ENCODE assay signal across 19 cellular contexts in genomic region chr5:177399903-177400868, GRCh38. TPM values are rescaled to one million over a fixed set of nuclear protein-coding genes. Genes with fewer than 3 reads are reported as not detected.
DNase-seq lines count a peak whose midpoint lies in the region; ATAC-seq and TF ChIP-seq lines count a peak whose summit lies in the region.
"Had no signal": no experiment of that assay in that cellular context is flagged by ENCODE, and none has a peak within 500 bp of the region (broad histone marks: within the 10 kb centered on the region; RNA-seq: fewer than 3 reads in every experiment).

Gene PFN3, minus strand, starts transcription at chr5:177400661. Its CDS starts 85 bp downstream, at chr5:177400576.

- peak; percentile 13; the same call in 1 of the 2 replicates for TF ChIP-seq CTCF in HFFc6 (IDR thresholded peaks at IDR 0.05)

- H3K4me1 Mint-ChIP-seq in HFFc6 (ENCODE audit: low read depth), result peaks cover 9% of the 10 kb centered on the region

- no peak within 1 kb of the TSS for H2AK5ac ChIP-seq in mesendoderm (ENCODE audit: low read length)

- H3K79me2 ChIP-seq in mesendoderm (ENCODE audit: control insufficient read depth, insufficient read depth, low read length), result no peaks in the 10 kb centered on the region

- no peak within 1 kb of the TSS for H3K23ac ChIP-seq in mesendoderm (ENCODE audit: low read length)

- no peak within 1 kb of the TSS for H3K18ac ChIP-seq in mesendoderm (ENCODE audit: low read length)

- H3K4me2 ChIP-seq in mesendoderm (ENCODE audit: low read length), result no peak within 1 kb of the TSS

- H3K27ac Mint-ChIP-seq in HFFc6, result no peak within 1 kb of the TSS

- H3K36me3 ChIP-seq in ectodermal cell (ENCODE audit: control insufficient read depth, insufficient read depth, low read length), result no peaks in the 10 kb centered on the region
- H3K36me3 ChIP-seq in mesendoderm (ENCODE audit: control insufficient read depth, insufficient read depth, low read length), result no peaks in the 10 kb centered on the region
- H3K36me3 ChIP-seq: BE2C had no signal

- no peaks in the 10 kb centered on the region for H3K36me3 Mint-ChIP-seq in HFFc6 (ENCODE audit: low read depth)
- H3K36me3 Mint-ChIP-seq: naive B cell had no signal

- H3K9ac ChIP-seq in mesendoderm (ENCODE audit: low read length), result no peak within 1 kb of the TSS

- H4K5ac ChIP-seq in mesendoderm (ENCODE audit: low read length), result no peak within 1 kb of the TSS

- H3K4me3 ChIP-seq in ectodermal cell (ENCODE audit: insufficient read depth, low read depth, low read length) (peak within 1 kb of the TSS; percentile 10), mesendoderm (ENCODE audit: low read length) (no peak within 1 kb of the TSS)

- H2BK5ac ChIP-seq in mesendoderm (ENCODE audit: low read length), result no peak within 1 kb of the TSS

- no peak within 1 kb of the TSS for H3K4ac ChIP-seq in mesendoderm (ENCODE audit: low read depth, low read length)

- H3K9me3 Mint-ChIP-seq in HFFc6, result no peaks in the 10 kb centered on the region
- H3K9me3 Mint-ChIP-seq: naive B cell had no signal

- no peak within 1 kb of the TSS for H4K8ac ChIP-seq in mesendoderm (ENCODE audit: low read depth, low read length)

- no peak within 1 kb of the TSS for H2BK15ac ChIP-seq in mesendoderm (replicated peaks; ENCODE audit: low read depth)

- no peaks in the 10 kb centered on the region for H3K79me1 ChIP-seq in mesendoderm (ENCODE audit: low read length)

- peak within 1 kb of the TSS; percentile 7 for H3K56ac ChIP-seq in mesendoderm (ENCODE audit: low read length)

- H3K4me1 ChIP-seq in ectodermal cell (ENCODE audit: control insufficient read depth, insufficient read depth, low read length) (peaks cover 16% of the 10 kb centered on the region), mesendoderm (ENCODE audit: control insufficient read depth, low read depth, low read length) (no peaks in the 10 kb centered on the region)

- H3K4me3 Mint-ChIP-seq in HFFc6, result no peak within 1 kb of the TSS

- H3K27ac ChIP-seq in ectodermal cell (ENCODE audit: insufficient read depth, low read depth, low read length, poor library complexity, severe bottlenecking), result no peak within 1 kb of the TSS
- no peak within 1 kb of the TSS for H3K27ac ChIP-seq in mesendoderm (ENCODE audit: low read depth, low read length)

- H3K27me3 ChIP-seq in ectodermal cell (ENCODE audit: control insufficient read depth, insufficient read depth, low read length, poor library complexity, severe bottlenecking) (peaks cover 78% of the 10 kb centered on the region), mesendoderm (ENCODE audit: insufficient read depth, low read length, poor library complexity) (peaks cover 2% of the 10 kb centered on the region)
- H3K27me3 ChIP-seq: BE2C had no signal

- DNase-seq in AG20443 (ENCODE audit: low spot score), result peak; percentile 55
- no peak for DNase-seq in HFFc6
- DNase-seq in mesendoderm, result no peak
- DNase-seq in SKM-1 (lab: John Stamatoyannopoulos, UW; ENCODE audit: unreplicated experiment), result no peak
- DNase-seq in CD1c-positive myeloid dendritic cell (ENCODE audit: extremely low spot score), result no peak
- DNase-seq in NCI-H2107 treated with DMSO at 0.1 percent for 48 hours (lab: John Stamatoyannopoulos, UW; ENCODE audit: unreplicated experiment), result no peak
- DNase-seq: activated CD4-positive, CD25-positive, alpha-beta regulatory T cell treated with anti-CD3 and anti-CD28 coated beads, Interleukin-2, amount 50 U/mL, for 72 hours; activated T-cell treated with anti-CD3 and anti-CD28 coated beads, Interleukin-2, amount 50 U/mL, for 48 hours; BE2C; DND-41; effector memory CD4-positive, alpha-beta T cell; Kasumi-1; NCI-H187; NCI-H524; stimulated activated CD4-positive, alpha-beta T cell treated with anti-CD3 and anti-CD28 coated beads, Interleukin-4, amount 100 ng/mL, for 24 hours had no signal

- H2BK120ac ChIP-seq in mesendoderm (ENCODE audit: low read depth, low read length), result no peak within 1 kb of the TSS

- 81 to 83% methylated on average over 95 of the region's 95 CpGs for WGBS in ectodermal cell, 2 experiments
- WGBS in mesendoderm (ENCODE audit: extremely low coverage, insufficient coverage, low lambda C conversion rate), result no CpG with 5 or more reads among the region's 95 CpGs

- peaks cover 42% of the 10 kb centered on the region for H3K27me3 Mint-ChIP-seq in HFFc6 (ENCODE audit: insufficient read depth)

- H3K9me3 ChIP-seq in ectodermal cell (ENCODE audit: control insufficient read depth, low read length), result no peaks in the 10 kb centered on the region
- H3K9me3 ChIP-seq: BE2C had no signal

- no peak for ATAC-seq in HG02852 (IDR thresholded peaks at IDR 0.05; ENCODE audit: unreplicated experiment)

RNA-seq across cellular contexts. Expression of gene PFN3, which starts in this region (rescaled TPM):
- not detected for total RNA-seq in HFFc6 (2021; fragmentation: NEBNext Ultra II Directional; extraction: Animal tissue kit (Norgen Biotek cat#: 25700))
- polyA plus RNA-seq in ectodermal cell (2013, experiment 1 of 4), result not detected
- polyA plus RNA-seq in ectodermal cell (2013, experiment 2 of 4), result not detected
- polyA plus RNA-seq in ectodermal cell (2013, experiment 3 of 4), result not detected
- not detected for polyA plus RNA-seq in ectodermal cell (2013, experiment 4 of 4)
- polyA plus RNA-seq in mesendoderm (2013, experiment 1 of 2), result not detected
- not detected for polyA plus RNA-seq in mesendoderm (2013, experiment 2 of 2)
- total RNA-seq: glomerular endothelial cell had no signal
